1 cellular context compared by ENCODE assay signal in genomic region chr3:10551139-10551538, GRCh38.
TF ChIP-seq lines count a peak whose summit lies in the region.

No MANE protein-coding gene starts in this region.

TF ChIP-seq in HCT116, 20 proteins besides CTCF, POLR2A, EP300 and RAD21:
- no peak for TF ChIP-seq SRF (IDR thresholded peaks at IDR 0.05; ENCODE audit: low read depth)
- no peak for TF ChIP-seq ZNF274 (IDR thresholded peaks at IDR 0.05; ENCODE audit: low read depth, low read length)
